8 cellular contexts compared by ENCODE assay signal in genomic region chr10:84715911-84716310, GRCh38.
DNase-seq lines count a peak whose midpoint lies in the region; ATAC-seq and FAIRE-seq lines count a peak whose summit lies in the region.

No MANE protein-coding gene starts in this region.

- H3K27me3 Mint-ChIP-seq in CD8-positive, alpha-beta memory T cell: peaks cover 5 to 8% of the 10 kb centered on the region in 2 donors

- no peaks in the 10 kb centered on the region for H3K9me3 ChIP-seq in CD8-positive, alpha-beta memory T cell (ENCODE audit: low read length)

- no peak overlapping the region for H3K27ac Mint-ChIP-seq in CD8-positive, alpha-beta memory T cell

- FAIRE-seq in GM19239 (lab: Jason Lieb, UNC): peak; percentile 4

- POLR2A ChIA-PET in CD8-positive, alpha-beta memory T cell (lab: Charles Lee): no interaction called here

- no peak overlapping the region for H3K4me3 ChIP-seq in CD8-positive, alpha-beta memory T cell (ENCODE audit: low read length)

- no peaks in the 10 kb centered on the region for H3K4me1 ChIP-seq in CD8-positive, alpha-beta memory T cell (ENCODE audit: insufficient read depth, low read length)

- no peak overlapping the region for H3K27ac ChIP-seq in CD8-positive, alpha-beta memory T cell (ENCODE audit: low read depth, low read length)

- no peaks in the 10 kb centered on the region for H3K36me3 Mint-ChIP-seq in CD8-positive, alpha-beta memory T cell

- no peaks in the 10 kb centered on the region for H3K36me3 ChIP-seq in CD8-positive, alpha-beta memory T cell (ENCODE audit: insufficient read depth, low read length)

- no peaks in the 10 kb centered on the region for H3K27me3 ChIP-seq in CD8-positive, alpha-beta memory T cell (ENCODE audit: insufficient read depth, low read length, poor library complexity, severe bottlenecking)

- DNase-seq in EH (ENCODE audit: low read depth) (peak; percentile 1), GM19239 (ENCODE audit: insufficient read length, low spot score) (peak; percentile 29), UCSD-AML1 (lab: John Stamatoyannopoulos, UW; ENCODE audit: unreplicated experiment) (peak; percentile 26), left kidney (ENCODE audit: low read depth, low spot score) (peak; percentile 68), NOMO-1 treated with dmso at 0.1 percent for 144 hours (lab: John Stamatoyannopoulos, UW; ENCODE audit: unreplicated experiment) (no peak)
- DNase-seq in stimulated activated CD4-positive, alpha-beta T cell treated with anti-CD3 and anti-CD28 coated beads, Interleukin-4, amount 100 ng/mL, for 1 hour: no peak
- no peak for DNase-seq in CD8-positive, alpha-beta memory T cell

- CTCF ChIA-PET in CD8-positive, alpha-beta memory T cell (lab: Charles Lee): no interaction called here

- peaks cover 0 to 6% (median 2%) of the 10 kb centered on the region in 5 donors for H3K9me3 Mint-ChIP-seq in CD8-positive, alpha-beta memory T cell

- no peaks in the 10 kb centered on the region for H3K4me1 Mint-ChIP-seq in CD8-positive, alpha-beta memory T cell

- H3K4me3 Mint-ChIP-seq in CD8-positive, alpha-beta memory T cell: no peak overlapping the region

- peak; percentile 57 for ATAC-seq in HG03575 (IDR thresholded peaks at IDR 0.05; ENCODE audit: extremely low read depth, insufficient number of reproducible peaks, low FRiP score, unreplicated experiment)

Comparison
In these comparisons a context has a peak if more than half of its experiments do, and no peak if none do; other contexts are left out.
1. DNase-seq: peak in EH (single experiment), GM19239 (single experiment), UCSD-AML1 (single experiment) and left kidney (single experiment); none in NOMO-1 treated with dmso at 0.1 percent for 144 hours (single experiment), stimulated activated CD4-positive, alpha-beta T cell treated with anti-CD3 and anti-CD28 coated beads, Interleukin-4, amount 100 ng/mL, for 1 hour (single experiment) and CD8-positive, alpha-beta memory T cell (0 of 5).